30 cellular contexts compared by ENCODE assay signal in genomic region chr1:206901944-206902343, GRCh38. TPM values are rescaled to one million over a fixed set of nuclear protein-coding genes. Genes with fewer than 3 reads are reported as not detected.
A peak's percentile ranks its signal among the peaks of the same experiment; 100 is the strongest.
DNase-seq lines count a peak whose midpoint lies in the region; ATAC-seq and TF ChIP-seq lines count a peak whose summit lies in the region.
"Had no signal": no experiment of that assay in that cellular context is flagged by ENCODE, and none has a peak within 500 bp of the region (broad histone marks: within the 10 kb centered on the region; RNA-seq: fewer than 3 reads in every experiment).

No MANE protein-coding gene starts in this region.

- no peak for TF ChIP-seq CTCF in activated CD8-positive, alpha-beta T cell treated with anti-CD3 and anti-CD28 coated beads for 36 hours (IDR thresholded peaks at IDR 0.05)
- no peak for TF ChIP-seq CTCF in CD4-positive, alpha-beta T cell (IDR thresholded peaks at IDR 0.05)
- TF ChIP-seq CTCF in activated B cell treated with CpG ODN at 0.5 μM for 24 hours (IDR thresholded peaks at IDR 0.05) = no peak

- no peak overlapping the region for H3K27ac ChIP-seq in CD4-positive, alpha-beta T cell (ENCODE audit: low read depth, low read length)
- H3K27ac ChIP-seq in substantia nigra (ENCODE audit: low read depth, low read length, poor library complexity, severe bottlenecking) = no peak overlapping the region
- H3K27ac ChIP-seq: 22Rv1, PC-9, SJCRH30 had no signal

- no peaks in the 10 kb centered on the region for H3K9me3 ChIP-seq in CD4-positive, alpha-beta T cell (ENCODE audit: control insufficient read depth, low read length)
- H3K9me3 ChIP-seq: SJCRH30 had no signal

- H3K4me1 Mint-ChIP-seq in activated CD8-positive, alpha-beta T cell treated with anti-CD3 and anti-CD28 coated beads for 36 hours (ENCODE audit: low read depth) = peaks cover 76% of the 10 kb centered on the region
- peaks cover 30% of the 10 kb centered on the region for H3K4me1 Mint-ChIP-seq in activated CD8-positive, alpha-beta T cell treated with anti-CD3 and anti-CD28 coated beads, Interleukin-2, amount 10 ng/mL, durations not matched to agents 7 days and 5 days (ENCODE audit: low read depth)
- H3K4me1 Mint-ChIP-seq in CD4-positive, alpha-beta T cell (ENCODE audit: low read depth) = peaks cover 91% of the 10 kb centered on the region
- peaks cover 62% of the 10 kb centered on the region for H3K4me1 Mint-ChIP-seq in activated B cell treated with CpG ODN at 0.5 μM for 24 hours
- peaks cover 43 to 95% (median 86%) of the 10 kb centered on the region in 4 donors for H3K4me1 Mint-ChIP-seq in naive thymus-derived CD8-positive, alpha-beta T cell

- CTCF ChIA-PET in activated CD8-positive, alpha-beta T cell treated with anti-CD3 and anti-CD28 coated beads for 36 hours (lab: Charles Lee) = interaction anchor here (1.1 to 4.8 kb wide), 4 partner anchors 11 to 96 kb away, joined by 3 to 32 read pairs (median 6); partner anchors contain the start of gene IL20
- CTCF ChIA-PET in activated CD8-positive, alpha-beta T cell treated with anti-CD3 and anti-CD28 coated beads, Interleukin-2, amount 10 ng/mL, durations not matched to agents 7 days and 5 days (lab: Charles Lee) = interaction anchor here (1.4 to 3.6 kb wide), 3 partner anchors 10 to 92 kb away, joined by 3 to 17 read pairs (median 6); no protein-coding TSS in a partner anchor
- CTCF ChIA-PET in CD4-positive, alpha-beta T cell (lab: Charles Lee) = no interaction called here
- CTCF ChIA-PET in activated B cell treated with CpG ODN at 0.5 μM for 24 hours (lab: Charles Lee) = interaction anchor here (3.0 kb wide), 1 partner anchor 10 kb away, joined by 8 read pairs; no protein-coding TSS in a partner anchor

- ATAC-seq in activated CD8-positive, alpha-beta T cell treated with anti-CD3 and anti-CD28 coated beads for 36 hours = no peak
- ATAC-seq in activated CD8-positive, alpha-beta T cell treated with anti-CD3 and anti-CD28 coated beads, Interleukin-2, amount 10 ng/mL, durations not matched to agents 7 days and 5 days = no peak
- no peak for ATAC-seq in CD4-positive, alpha-beta T cell (ENCODE audit: poor library complexity)
- no peak for ATAC-seq in activated B cell treated with CpG ODN at 0.5 μM for 24 hours (ENCODE audit: low read depth)
- no peak for ATAC-seq in naive thymus-derived CD8-positive, alpha-beta T cell
- ATAC-seq: GM12878, GM23338, HepG2, K562, Right ventricle myocardium inferior had no signal

- H3K27me3 ChIP-seq in CD4-positive, alpha-beta T cell (ENCODE audit: control insufficient read depth, insufficient read depth, low read length) = no peaks in the 10 kb centered on the region
- H3K27me3 ChIP-seq: BE2C, SJCRH30 had no signal

- POLR2A ChIA-PET in activated CD8-positive, alpha-beta T cell treated with anti-CD3 and anti-CD28 coated beads for 36 hours (lab: Charles Lee) = no interaction called here
- POLR2A ChIA-PET in activated CD8-positive, alpha-beta T cell treated with anti-CD3 and anti-CD28 coated beads, Interleukin-2, amount 10 ng/mL, durations not matched to agents 7 days and 5 days (lab: Charles Lee) = interaction anchor here (0.9 kb wide), 1 partner anchor 14 kb away, joined by 6 read pairs; no protein-coding TSS in a partner anchor
- POLR2A ChIA-PET in CD4-positive, alpha-beta T cell (lab: Charles Lee) = interaction anchor here (0.9 to 13.4 kb wide), 14 partner anchors 8 to 186 kb away, joined by 3 to 384 read pairs (median 4); partner anchors contain the start of gene FCMR
- POLR2A ChIA-PET in activated B cell treated with CpG ODN at 0.5 μM for 24 hours (lab: Charles Lee) = interaction anchor here (1.0 to 1.5 kb wide), 2 partner anchors 20 to 29 kb away, joined by 3 to 4 read pairs; partner anchors contain the start of gene FCMR
- POLR2A ChIA-PET in naive thymus-derived CD8-positive, alpha-beta T cell (lab: Charles Lee) = interaction anchor here (1.0 to 17.7 kb wide), 9 partner anchors 7 to 109 kb away, joined by 3 to 562 read pairs (median 10); partner anchors contain the start of genes FCMR and IL20

- H3K36me3 Mint-ChIP-seq in activated CD8-positive, alpha-beta T cell treated with anti-CD3 and anti-CD28 coated beads for 36 hours (ENCODE audit: low read depth) = peaks cover 39% of the 10 kb centered on the region
- peaks cover 36% of the 10 kb centered on the region for H3K36me3 Mint-ChIP-seq in activated CD8-positive, alpha-beta T cell treated with anti-CD3 and anti-CD28 coated beads, Interleukin-2, amount 10 ng/mL, durations not matched to agents 7 days and 5 days (ENCODE audit: low read depth)
- H3K36me3 Mint-ChIP-seq in CD4-positive, alpha-beta T cell (ENCODE audit: low read depth) = peaks cover 68% of the 10 kb centered on the region
- peaks cover 50% of the 10 kb centered on the region for H3K36me3 Mint-ChIP-seq in activated B cell treated with CpG ODN at 0.5 μM for 24 hours (ENCODE audit: low read depth)
- peaks cover 14 to 55% (median 26%) of the 10 kb centered on the region in 3 donors for H3K36me3 Mint-ChIP-seq in naive thymus-derived CD8-positive, alpha-beta T cell

- intact Hi-C loops in activated CD8-positive, alpha-beta T cell treated with anti-CD3 and anti-CD28 coated beads for 36 hours (cut with micrococcal nuclease) = no loop called here
- intact Hi-C loops in CD4-positive, alpha-beta T cell (cut with DNase I, micrococcal nuclease) = no loop called here
- intact Hi-C loops in activated B cell treated with CpG ODN at 0.5 μM for 24 hours (cut with micrococcal nuclease) = no loop called here

- peak overlapping the region; percentile 13 for H3K27ac Mint-ChIP-seq in activated CD8-positive, alpha-beta T cell treated with anti-CD3 and anti-CD28 coated beads for 36 hours
- H3K27ac Mint-ChIP-seq in activated CD8-positive, alpha-beta T cell treated with anti-CD3 and anti-CD28 coated beads, Interleukin-2, amount 10 ng/mL, durations not matched to agents 7 days and 5 days = no peak overlapping the region
- H3K27ac Mint-ChIP-seq in CD4-positive, alpha-beta T cell = peak overlapping the region; percentile 90
- peak overlapping the region; percentile 62 for H3K27ac Mint-ChIP-seq in activated B cell treated with CpG ODN at 0.5 μM for 24 hours
- H3K27ac Mint-ChIP-seq in naive thymus-derived CD8-positive, alpha-beta T cell = peak overlapping the region in 9 of 10 donors; percentile 8 to 97 (median 86)
- H3K27ac Mint-ChIP-seq: GM23338, H9 had no signal

- no peaks in the 10 kb centered on the region for H3K9me3 Mint-ChIP-seq in activated CD8-positive, alpha-beta T cell treated with anti-CD3 and anti-CD28 coated beads for 36 hours
- no peaks in the 10 kb centered on the region for H3K9me3 Mint-ChIP-seq in activated CD8-positive, alpha-beta T cell treated with anti-CD3 and anti-CD28 coated beads, Interleukin-2, amount 10 ng/mL, durations not matched to agents 7 days and 5 days (ENCODE audit: insufficient read depth)
- H3K9me3 Mint-ChIP-seq in CD4-positive, alpha-beta T cell = no peaks in the 10 kb centered on the region
- no peaks in the 10 kb centered on the region for H3K9me3 Mint-ChIP-seq in activated B cell treated with CpG ODN at 0.5 μM for 24 hours
- no peaks in the 10 kb centered on the region for H3K9me3 Mint-ChIP-seq in naive thymus-derived CD8-positive, alpha-beta T cell
- H3K9me3 Mint-ChIP-seq: GM23338, H9 had no signal

- DNase-seq in activated CD8-positive, alpha-beta T cell treated with anti-CD3 and anti-CD28 coated beads for 36 hours = no peak
- no peak for DNase-seq in activated CD8-positive, alpha-beta T cell treated with anti-CD3 and anti-CD28 coated beads, Interleukin-2, amount 10 ng/mL, durations not matched to agents 7 days and 5 days
- DNase-seq in CD4-positive, alpha-beta T cell = no peak
- DNase-seq in activated B cell treated with CpG ODN at 0.5 μM for 24 hours (no peak), substantia nigra (lab: John Stamatoyannopoulos, UW) (no peak), NCI-H446 (lab: John Stamatoyannopoulos, UW) (no peak)
- no peak for DNase-seq in naive thymus-derived CD8-positive, alpha-beta T cell
- DNase-seq: BE2C; H9; MV-4-11; NCI-H1105 treated with DMSO at 0.1 percent for 48 hours; NCI-H146; NCI-H1930; NCI-H2107; NCI-H526; NCI-H82; NK-92 treated with Interleukin-12 subunit alpha and Interleukin-12 subunit beta, amount 100 ng/mL, for 24 hours; PC-9; SJCRH30 had no signal

- no peaks in the 10 kb centered on the region for H3K27me3 Mint-ChIP-seq in activated CD8-positive, alpha-beta T cell treated with anti-CD3 and anti-CD28 coated beads for 36 hours
- H3K27me3 Mint-ChIP-seq in activated CD8-positive, alpha-beta T cell treated with anti-CD3 and anti-CD28 coated beads, Interleukin-2, amount 10 ng/mL, durations not matched to agents 7 days and 5 days (ENCODE audit: low read depth) = no peaks in the 10 kb centered on the region
- no peaks in the 10 kb centered on the region for H3K27me3 Mint-ChIP-seq in CD4-positive, alpha-beta T cell
- no peaks in the 10 kb centered on the region for H3K27me3 Mint-ChIP-seq in activated B cell treated with CpG ODN at 0.5 μM for 24 hours
- no peaks in the 10 kb centered on the region for H3K27me3 Mint-ChIP-seq in naive thymus-derived CD8-positive, alpha-beta T cell

- no peak overlapping the region for H3K4me3 Mint-ChIP-seq in activated CD8-positive, alpha-beta T cell treated with anti-CD3 and anti-CD28 coated beads for 36 hours
- no peak overlapping the region for H3K4me3 Mint-ChIP-seq in activated CD8-positive, alpha-beta T cell treated with anti-CD3 and anti-CD28 coated beads, Interleukin-2, amount 10 ng/mL, durations not matched to agents 7 days and 5 days
- no peak overlapping the region for H3K4me3 Mint-ChIP-seq in CD4-positive, alpha-beta T cell
- no peak overlapping the region for H3K4me3 Mint-ChIP-seq in activated B cell treated with CpG ODN at 0.5 μM for 24 hours
- H3K4me3 Mint-ChIP-seq in naive thymus-derived CD8-positive, alpha-beta T cell = no peak overlapping the region
- H3K4me3 Mint-ChIP-seq: GM23338, H9 had no signal

RNA-seq across cellular contexts. Expression of gene IL24, which starts 4.7 kb away (rescaled TPM):
- under 1 TPM; 0.54 to 0.81 TPM for total RNA-seq in activated CD8-positive, alpha-beta T cell treated with anti-CD3 and anti-CD28 coated beads for 36 hours
- total RNA-seq in activated CD8-positive, alpha-beta T cell treated with anti-CD3 and anti-CD28 coated beads, Interleukin-2, amount 10 ng/mL, durations not matched to agents 7 days and 5 days = not detected
- not detected for total RNA-seq in CD4-positive, alpha-beta T cell
- not detected in 2 replicates for total RNA-seq in activated B cell treated with CpG ODN at 0.5 μM for 24 hours
- total RNA-seq in naive thymus-derived CD8-positive, alpha-beta T cell = not detected
- polyA plus RNA-seq in naive thymus-derived CD8-positive, alpha-beta T cell = 10 to 100 TPM; 16.3 to 29.8 (median 19.3) TPM
- total RNA-seq: GM23338, H9, HepG2, K562, PC-9, Right ventricle myocardium inferior, SJCRH30 had no signal
- polyA plus RNA-seq: CD14-positive monocyte, GM23338, HepG2 had no signal

RNA-seq across cellular contexts. Expression of gene FCMR, which starts 19.8 kb away (rescaled TPM):
- total RNA-seq in activated CD8-positive, alpha-beta T cell treated with anti-CD3 and anti-CD28 coated beads for 36 hours = 10 to 100 TPM; 49.4 to 51.7 TPM
- 10 to 100 TPM; 51.5 to 56.8 TPM for total RNA-seq in activated CD8-positive, alpha-beta T cell treated with anti-CD3 and anti-CD28 coated beads, Interleukin-2, amount 10 ng/mL, durations not matched to agents 7 days and 5 days
- total RNA-seq in CD4-positive, alpha-beta T cell = 100 to 1,000 TPM; 171 to 186 TPM
- 134 and 146 TPM in 2 replicates for total RNA-seq in activated B cell treated with CpG ODN at 0.5 μM for 24 hours
- total RNA-seq in naive thymus-derived CD8-positive, alpha-beta T cell = 100 to 1,000 TPM; 742 to 747 TPM
- polyA plus RNA-seq in naive thymus-derived CD8-positive, alpha-beta T cell = 100 to 1,000 TPM; 536 to 869 (median 596) TPM
- total RNA-seq: GM23338, H9, HepG2, HT1080, LHCN-M2, SJCRH30 had no signal
- polyA plus RNA-seq: HepG2 had no signal

RNA-seq across cellular contexts. Expression of gene IL20, which starts 36.5 kb away (rescaled TPM):
- not detected for total RNA-seq in activated CD8-positive, alpha-beta T cell treated with anti-CD3 and anti-CD28 coated beads for 36 hours
- not detected for total RNA-seq in activated CD8-positive, alpha-beta T cell treated with anti-CD3 and anti-CD28 coated beads, Interleukin-2, amount 10 ng/mL, durations not matched to agents 7 days and 5 days
- total RNA-seq in CD4-positive, alpha-beta T cell = not detected
- not detected in 2 replicates for total RNA-seq in activated B cell treated with CpG ODN at 0.5 μM for 24 hours
- not detected for total RNA-seq in naive thymus-derived CD8-positive, alpha-beta T cell
- not detected for polyA plus RNA-seq in naive thymus-derived CD8-positive, alpha-beta T cell
- total RNA-seq: GM23338, H9, HepG2, HT1080, K562, LHCN-M2, MCF 10A, PC-9, Right ventricle myocardium inferior, RPMI7951, SJCRH30 had no signal
- polyA plus RNA-seq: CD14-positive monocyte, GM23338, K562 had no signal

RNA-seq across cellular contexts. Expression of gene PIGR, which starts 44.3 kb away (rescaled TPM):
- total RNA-seq in activated CD8-positive, alpha-beta T cell treated with anti-CD3 and anti-CD28 coated beads for 36 hours = under 1 TPM in 1 of 2 experiments, not detected in 1; 0.07 TPM
- total RNA-seq in activated CD8-positive, alpha-beta T cell treated with anti-CD3 and anti-CD28 coated beads, Interleukin-2, amount 10 ng/mL, durations not matched to agents 7 days and 5 days = not detected
- not detected for total RNA-seq in CD4-positive, alpha-beta T cell
- 0.49 and 1.00 TPM in 2 replicates for total RNA-seq in activated B cell treated with CpG ODN at 0.5 μM for 24 hours
- not detected for total RNA-seq in naive thymus-derived CD8-positive, alpha-beta T cell
- polyA plus RNA-seq in naive thymus-derived CD8-positive, alpha-beta T cell = under 1 TPM in 1 of 3 donors, not detected in 2; 0.03 TPM
- total RNA-seq: GM23338, H9, HepG2, LHCN-M2, MCF 10A, PC-9, Right ventricle myocardium inferior, RPMI7951, SJCRH30 had no signal
- polyA plus RNA-seq: CD14-positive monocyte, GM23338, HepG2 had no signal
